ENCODE assay signal across 1 cellular context in genomic region chr2:239275037-239275685, GRCh38.
TF ChIP-seq lines count a peak whose summit lies in the region.

No MANE protein-coding gene starts in this region.

TF ChIP-seq in K562, 482 proteins besides CTCF, POLR2A, EP300 and RAD21 (continued from another document and continues in another):
- peak; percentile 70 for TF ChIP-seq ARID1B (IDR thresholded peaks at IDR 0.05)
- TF ChIP-seq, protein P1, sequence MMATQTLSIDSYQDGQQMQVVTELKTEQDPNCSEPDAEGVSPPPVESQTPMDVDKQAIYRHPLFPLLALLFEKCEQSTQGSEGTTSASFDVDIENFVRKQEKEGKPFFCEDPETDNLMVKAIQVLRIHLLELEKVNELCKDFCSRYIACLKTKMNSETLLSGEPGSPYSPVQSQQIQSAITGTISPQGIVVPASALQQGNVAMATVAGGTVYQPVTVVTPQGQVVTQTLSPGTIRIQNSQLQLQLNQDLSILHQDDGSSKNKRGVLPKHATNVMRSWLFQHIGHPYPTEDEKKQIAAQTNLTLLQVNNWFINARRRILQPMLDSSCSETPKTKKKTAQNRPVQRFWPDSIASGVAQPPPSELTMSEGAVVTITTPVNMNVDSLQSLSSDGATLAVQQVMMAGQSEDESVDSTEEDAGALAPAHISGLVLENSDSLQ (IDR thresholded peaks at IDR 0.05) = peak; percentile 97
- TF ChIP-seq DIDO1 (tag; IDR thresholded peaks at IDR 0.05; ENCODE audit: low read depth) = no peak
- TF ChIP-seq ZBTB2 (IDR thresholded peaks at IDR 0.05) = 0 out of 2 replicates have a peak, but pooled peaks have one; percentile 46
- peak; percentile 84 for TF ChIP-seq ZBTB7A (IDR thresholded peaks at IDR 0.05; ENCODE audit: borderline replicate concordance, control insufficient read depth, low read depth, low read length)
- TF ChIP-seq ZNF197 (CRISPR knock-in tag; IDR thresholded peaks at IDR 0.05; ENCODE audit: low read depth) = 0 out of 2 replicates have a peak, but pooled peaks have one; percentile 22
- no peak for TF ChIP-seq DNMT1 (IDR thresholded peaks at IDR 0.05)
- TF ChIP-seq WHSC1 (IDR thresholded peaks at IDR 0.05; ENCODE audit: low read length) = no peak
- peak; percentile 72; the same call in 1 of the 2 replicates for TF ChIP-seq E2F3 (CRISPR knock-in tag; IDR thresholded peaks at IDR 0.05)
- no peak for TF ChIP-seq NR2C2 (CRISPR knock-in tag; IDR thresholded peaks at IDR 0.05)
- TF ChIP-seq NR2C2 (tag; IDR thresholded peaks at IDR 0.05) = peak; percentile 21; the same call in 1 of the 2 replicates
- TF ChIP-seq ZNF3 (CRISPR knock-in tag; IDR thresholded peaks at IDR 0.05) = no peak
- peak; percentile 49 for TF ChIP-seq SMARCA4 (IDR thresholded peaks at IDR 0.05)
- TF ChIP-seq ETV5 (CRISPR knock-in tag; IDR thresholded peaks at IDR 0.05; ENCODE audit: low read depth) = no peak
- TF ChIP-seq HDAC8 (tag; IDR thresholded peaks at IDR 0.05) = peak; percentile 77
- TF ChIP-seq FOXK2 (conservative IDR thresholded peaks at IDR 0.05 in 1 of 2, IDR thresholded peaks at IDR 0.05 in 1 of 2; ENCODE audit: low read depth in 2 of 2) = 0 out of 4 replicates have a peak, but pooled peaks have one; percentile 39 to 40
- TF ChIP-seq CREB1 (IDR thresholded peaks at IDR 0.05) = peak; percentile 50
- TF ChIP-seq CREB1 (CRISPR knock-in tag; IDR thresholded peaks at IDR 0.05) = no peak
- TF ChIP-seq NFIC (IDR thresholded peaks at IDR 0.05) = peak; percentile 23; the same call in 1 of the 2 replicates
- TF ChIP-seq ZNF639 (CRISPR knock-in tag; conservative IDR thresholded peaks at IDR 0.05 in 1 of 2, IDR thresholded peaks at IDR 0.05 in 1 of 2) = peak in 1 of 2 experiments; percentile 71; a peak in 2 of 4 replicates
- TF ChIP-seq ZNF766 (CRISPR knock-in tag; conservative IDR thresholded peaks at IDR 0.05) = peak; percentile 38
- TF ChIP-seq MEIS2 (IDR thresholded peaks at IDR 0.05; ENCODE audit: partially characterized antibody) = peak; percentile 95
- TF ChIP-seq ZFX (CRISPR knock-in tag; IDR thresholded peaks at IDR 0.05) = peak; percentile 83
- TF ChIP-seq, protein P2, sequence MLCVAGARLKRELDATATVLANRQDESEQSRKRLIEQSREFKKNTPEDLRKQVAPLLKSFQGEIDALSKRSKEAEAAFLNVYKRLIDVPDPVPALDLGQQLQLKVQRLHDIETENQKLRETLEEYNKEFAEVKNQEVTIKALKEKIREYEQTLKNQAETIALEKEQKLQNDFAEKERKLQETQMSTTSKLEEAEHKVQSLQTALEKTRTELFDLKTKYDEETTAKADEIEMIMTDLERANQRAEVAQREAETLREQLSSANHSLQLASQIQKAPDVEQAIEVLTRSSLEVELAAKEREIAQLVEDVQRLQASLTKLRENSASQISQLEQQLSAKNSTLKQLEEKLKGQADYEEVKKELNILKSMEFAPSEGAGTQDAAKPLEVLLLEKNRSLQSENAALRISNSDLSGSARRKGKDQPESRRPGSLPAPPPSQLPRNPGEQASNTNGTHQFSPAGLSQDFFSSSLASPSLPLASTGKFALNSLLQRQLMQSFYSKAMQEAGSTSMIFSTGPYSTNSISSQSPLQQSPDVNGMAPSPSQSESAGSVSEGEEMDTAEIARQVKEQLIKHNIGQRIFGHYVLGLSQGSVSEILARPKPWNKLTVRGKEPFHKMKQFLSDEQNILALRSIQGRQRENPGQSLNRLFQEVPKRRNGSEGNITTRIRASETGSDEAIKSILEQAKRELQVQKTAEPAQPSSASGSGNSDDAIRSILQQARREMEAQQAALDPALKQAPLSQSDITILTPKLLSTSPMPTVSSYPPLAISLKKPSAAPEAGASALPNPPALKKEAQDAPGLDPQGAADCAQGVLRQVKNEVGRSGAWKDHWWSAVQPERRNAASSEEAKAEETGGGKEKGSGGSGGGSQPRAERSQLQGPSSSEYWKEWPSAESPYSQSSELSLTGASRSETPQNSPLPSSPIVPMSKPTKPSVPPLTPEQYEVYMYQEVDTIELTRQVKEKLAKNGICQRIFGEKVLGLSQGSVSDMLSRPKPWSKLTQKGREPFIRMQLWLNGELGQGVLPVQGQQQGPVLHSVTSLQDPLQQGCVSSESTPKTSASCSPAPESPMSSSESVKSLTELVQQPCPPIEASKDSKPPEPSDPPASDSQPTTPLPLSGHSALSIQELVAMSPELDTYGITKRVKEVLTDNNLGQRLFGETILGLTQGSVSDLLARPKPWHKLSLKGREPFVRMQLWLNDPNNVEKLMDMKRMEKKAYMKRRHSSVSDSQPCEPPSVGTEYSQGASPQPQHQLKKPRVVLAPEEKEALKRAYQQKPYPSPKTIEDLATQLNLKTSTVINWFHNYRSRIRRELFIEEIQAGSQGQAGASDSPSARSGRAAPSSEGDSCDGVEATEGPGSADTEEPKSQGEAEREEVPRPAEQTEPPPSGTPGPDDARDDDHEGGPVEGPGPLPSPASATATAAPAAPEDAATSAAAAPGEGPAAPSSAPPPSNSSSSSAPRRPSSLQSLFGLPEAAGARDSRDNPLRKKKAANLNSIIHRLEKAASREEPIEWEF (CRISPR knock-in tag; IDR thresholded peaks at IDR 0.05) = peak; percentile 34; the same call in 1 of the 2 replicates
- TF ChIP-seq ATF1 (CRISPR knock-in tag; IDR thresholded peaks at IDR 0.05) = no peak
- peak; percentile 69 for TF ChIP-seq ATF1 (tag; IDR thresholded peaks at IDR 0.05)
- peak; percentile 76 for TF ChIP-seq FOSL1 (tag; conservative IDR thresholded peaks at IDR 0.05)
- peak; percentile 56 for TF ChIP-seq JUND (IDR thresholded peaks at IDR 0.05; ENCODE audit: borderline replicate concordance, low read depth, low read length)
- peak; percentile 55; the same call in 1 of the 3 replicates for TF ChIP-seq JUND (tag; IDR thresholded peaks at IDR 0.05; ENCODE audit: borderline replicate concordance, low read depth, low read length)
- no peak for TF ChIP-seq NR3C1 (CRISPR knock-in tag; IDR thresholded peaks at IDR 0.05)
- peak; percentile 77 for TF ChIP-seq SMARCA5 (IDR thresholded peaks at IDR 0.05)
- TF ChIP-seq CBFA2T3 (IDR thresholded peaks at IDR 0.05) = peak; percentile 57; the same call in 1 of the 2 replicates
- TF ChIP-seq PBX2 (CRISPR knock-in tag; IDR thresholded peaks at IDR 0.05; ENCODE audit: low read depth) = peak; percentile 47
- TF ChIP-seq PBX2 (tag; conservative IDR thresholded peaks at IDR 0.05; ENCODE audit: low read depth) = peak; percentile 87
- peak; percentile 83 for TF ChIP-seq MAFK (IDR thresholded peaks at IDR 0.05; ENCODE audit: low read length)
- TF ChIP-seq TCF7 (IDR thresholded peaks at IDR 0.05; ENCODE audit: borderline replicate concordance) = peak; percentile 72; the same call in 1 of the 2 replicates
- TF ChIP-seq NR2C1 (IDR thresholded peaks at IDR 0.05) = no peak
- 0 out of 2 replicates have a peak, but pooled peaks have one; percentile 36 for TF ChIP-seq NR2C1 (tag; IDR thresholded peaks at IDR 0.05)
- TF ChIP-seq ZNF311 (CRISPR knock-in tag; IDR thresholded peaks at IDR 0.05) = 0 out of 2 replicates have a peak, but pooled peaks have one; percentile 55
- TF ChIP-seq ZNF316 (IDR thresholded peaks at IDR 0.05) = peak; percentile 96
- TF ChIP-seq TAL1 (IDR thresholded peaks at IDR 0.05) = no peak
- TF ChIP-seq MAFG (tag; conservative IDR thresholded peaks at IDR 0.05) = peak; percentile 82
- peak; percentile 52; the same call in 1 of the 2 replicates for TF ChIP-seq MYC (IDR thresholded peaks at IDR 0.05; ENCODE audit: low read depth, low read length)
- 0 out of 2 replicates have a peak, but pooled peaks have one; percentile 20 for TF ChIP-seq MYC (CRISPR knock-in tag; IDR thresholded peaks at IDR 0.05; ENCODE audit: borderline replicate concordance, low read depth)
- peak in 1 of 2 experiments; percentile 64 for TF ChIP-seq E2F6 (IDR thresholded peaks at IDR 0.05; ENCODE audit: borderline replicate concordance in 1 of 2, extremely low read depth in 1 of 2, insufficient read depth in 1 of 2, insufficient read length in 1 of 2, low read depth in 1 of 2, low read length in 1 of 2, poor library complexity in 1 of 2, severe bottlenecking in 1 of 2)
- peak; percentile 58 for TF ChIP-seq ATF3 (IDR thresholded peaks at IDR 0.05)
- TF ChIP-seq ATF3 (CRISPR knock-in tag; conservative IDR thresholded peaks at IDR 0.05) = no peak
- TF ChIP-seq RBBP5 (IDR thresholded peaks at IDR 0.05; ENCODE audit: borderline replicate concordance, insufficient read depth, low read length, poor library complexity, severe bottlenecking) = peak; percentile 46
- peak; percentile 29; the same call in 1 of the 2 replicates for TF ChIP-seq ATF7 (IDR thresholded peaks at IDR 0.05)
- TF ChIP-seq ZNF551 (CRISPR knock-in tag; IDR thresholded peaks at IDR 0.05) = no peak
- TF ChIP-seq NCOR1 (IDR thresholded peaks at IDR 0.05) = peak; percentile 27; the same call in 1 of the 2 replicates
- TF ChIP-seq ZKSCAN8 (CRISPR knock-in tag; IDR thresholded peaks at IDR 0.05) = peak; percentile 78; the same call in 1 of the 2 replicates
- peak; percentile 37 for TF ChIP-seq TBP (optimal IDR thresholded peaks at IDR 0.05; ENCODE audit: low read depth, low read length)
- no peak for TF ChIP-seq BCLAF1 (IDR thresholded peaks at IDR 0.05; ENCODE audit: borderline replicate concordance in 1 of 2, control insufficient read depth in 1 of 2, low read depth in 2 of 2, low read length in 1 of 2)
- TF ChIP-seq, protein P3, sequence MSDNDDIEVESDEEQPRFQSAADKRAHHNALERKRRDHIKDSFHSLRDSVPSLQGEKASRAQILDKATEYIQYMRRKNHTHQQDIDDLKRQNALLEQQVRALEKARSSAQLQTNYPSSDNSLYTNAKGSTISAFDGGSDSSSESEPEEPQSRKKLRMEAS (CRISPR knock-in tag; IDR thresholded peaks at IDR 0.05) = peak; percentile 68; the same call in 1 of the 2 replicates
